In the genomic region with DNA sequence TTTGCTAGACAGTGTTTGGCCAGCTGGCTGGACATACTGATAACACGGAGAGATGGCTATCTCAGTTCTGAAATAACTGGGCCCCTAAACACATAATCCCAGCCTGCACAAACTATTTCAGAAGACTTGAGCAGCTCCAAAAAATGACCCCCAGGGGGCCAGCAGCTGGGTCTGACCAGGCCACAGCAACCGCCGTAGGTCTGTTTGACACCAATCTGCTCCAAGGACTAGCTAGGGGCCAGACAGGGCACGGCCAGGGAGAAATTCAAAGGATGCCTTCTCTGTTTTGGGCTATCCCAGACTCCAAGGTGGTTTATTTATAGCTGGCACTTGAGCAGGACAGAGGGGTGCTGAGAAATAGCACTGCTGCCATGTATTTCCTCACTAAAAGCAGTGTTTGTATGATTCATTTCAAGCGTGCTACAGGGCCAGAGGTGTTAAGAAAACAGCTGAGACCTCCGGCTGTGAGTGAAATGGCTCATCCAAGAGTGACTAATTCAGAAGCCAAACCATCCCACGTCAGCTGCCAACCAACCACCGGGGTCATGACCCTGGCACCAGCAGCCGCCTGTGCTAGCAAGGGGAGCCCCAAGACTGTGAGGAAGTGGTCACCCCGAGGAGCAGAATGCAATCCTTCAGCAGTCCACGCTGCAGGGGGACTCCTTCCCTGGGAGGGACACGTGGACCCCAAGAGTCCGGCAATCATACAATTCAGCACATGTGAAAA, we compare ENCODE assay signal across 8 cellular contexts. TPM values are rescaled to one million over a fixed set of nuclear protein-coding genes. Genes with fewer than 3 reads are reported as not detected.
DNase-seq lines count a peak whose midpoint lies in the region; ATAC-seq lines count a peak whose summit lies in the region.

No MANE protein-coding gene starts in this region.

- H3K9me3 ChIP-seq in Karpas-422 (ENCODE audit: low read length), result no peaks in the 10 kb centered on the region
- H3K9me3 ChIP-seq in mesodermal cell (ENCODE audit: control insufficient read depth, low read length), result no peaks in the 10 kb centered on the region

- peak; percentile 38 for DNase-seq in DMS 273 treated with DMSO at 0.1 percent for 48 hours (lab: John Stamatoyannopoulos, UW)
- no peak for DNase-seq in Karpas-422
- DNase-seq in activated CD4-positive, alpha-beta T cell treated with anti-CD3 and anti-CD28 coated beads for 24 hours (ENCODE audit: low read depth in 2 of 2), result peak; percentile 61 to 65
- DNase-seq in cerebellum (ENCODE audit: low spot score), result peak; percentile 20
- peak; percentile 41 to 63 for DNase-seq in stimulated activated CD8-positive, alpha-beta memory T cell treated with anti-CD3 and anti-CD28 coated beads, Interleukin-4, amount 100 ng/mL, for 4 hours (ENCODE audit: low read depth in 2 of 2, low spot score in 1 of 2)
- no peak for DNase-seq in occipital lobe (lab: John Stamatoyannopoulos, UW)

- H3K36me3 ChIP-seq in Karpas-422 (ENCODE audit: insufficient read depth, low read length), result peaks cover 38% of the 10 kb centered on the region
- peaks cover 11% of the 10 kb centered on the region for H3K36me3 ChIP-seq in mesodermal cell (ENCODE audit: control insufficient read depth, insufficient read depth, low read length)

- peaks cover 100% of the 10 kb centered on the region for H3K79me2 ChIP-seq in Karpas-422 (ENCODE audit: low read length)

- peak overlapping the region; percentile 88 for H3K4me2 ChIP-seq in Karpas-422 (ENCODE audit: low read depth, low read length, poor library complexity, severe bottlenecking)

- 58 to 64% methylated on average over 10 to 12 of the region's 13 CpGs for WGBS in mesodermal cell (ENCODE audit: insufficient coverage in 2 of 2), 2 experiments

- no peaks in the 10 kb centered on the region for H3K27me3 ChIP-seq in Karpas-422 (ENCODE audit: low read length)

- peaks cover 85% of the 10 kb centered on the region for H4K20me1 ChIP-seq in Karpas-422 (ENCODE audit: insufficient read depth, low read depth, low read length)

- H3K4me3 ChIP-seq in Karpas-422 (ENCODE audit: low read length), result no peak overlapping the region
- no peak overlapping the region for H3K4me3 ChIP-seq in mesodermal cell (ENCODE audit: extremely low read depth, insufficient read depth, low read length, poor library complexity, severe bottlenecking)

- peak; percentile 57 for ATAC-seq in GM21576 (IDR thresholded peaks at IDR 0.05; ENCODE audit: unreplicated experiment)

- H3K4me1 ChIP-seq in Karpas-422 (ENCODE audit: low read length) (peaks cover 91% of the 10 kb centered on the region), mesodermal cell (ENCODE audit: control insufficient read depth, insufficient read depth, low read length, poor library complexity, severe bottlenecking) (peaks cover 22% of the 10 kb centered on the region)

- H2AFZ ChIP-seq in Karpas-422 (ENCODE audit: low read length), result no peak overlapping the region

- H3K27ac ChIP-seq in Karpas-422 (ENCODE audit: low read length) (peak overlapping the region; percentile 90), mesodermal cell (ENCODE audit: low read depth, low read length, severe bottlenecking) (peak overlapping the region; percentile 71)

- no peaks in the 10 kb centered on the region for H3K9me2 ChIP-seq in Karpas-422 (replicated peaks; ENCODE audit: insufficient read depth, low read length)

- no peak overlapping the region for H3K9ac ChIP-seq in Karpas-422 (ENCODE audit: low read length)

RNA-seq across cellular contexts. Expression of gene GGA2, which starts 5.7 kb away (rescaled TPM):
- total RNA-seq in Karpas-422 (2014; rRNA removed; shearing (Covaris generic); ENCODE audit: low replicate concordance), result 109 and 123 TPM in 2 replicates
- 37.0 TPM for total RNA-seq in cerebellum
- 44.7 TPM for polyA plus RNA-seq in mesodermal cell (2013, experiment 1 of 2)
- polyA plus RNA-seq in mesodermal cell (2013, experiment 2 of 2), result 39.8 TPM
- 27.8 TPM for total RNA-seq in occipital lobe

RNA-seq across cellular contexts. Expression of gene COG7, which starts 51.6 kb away (rescaled TPM):
- 18.6 and 21.3 TPM in 2 replicates for total RNA-seq in Karpas-422 (2014; rRNA removed; shearing (Covaris generic); ENCODE audit: low replicate concordance)
- total RNA-seq in cerebellum, result 26.0 TPM
- polyA plus RNA-seq in mesodermal cell (2013, experiment 1 of 2), result 16.0 TPM
- polyA plus RNA-seq in mesodermal cell (2013, experiment 2 of 2), result 14.9 TPM
- total RNA-seq in occipital lobe, result 16.7 TPM

RNA-seq across cellular contexts. Expression of gene EARS2, which starts 52.5 kb away (rescaled TPM):
- total RNA-seq in Karpas-422 (2014; rRNA removed; shearing (Covaris generic); ENCODE audit: low replicate concordance), result 25.5 and 27.9 TPM in 2 replicates
- total RNA-seq in cerebellum (38.9 TPM), occipital lobe (29.3 TPM)
- 20.3 TPM for polyA plus RNA-seq in mesodermal cell (2013, experiment 1 of 2)
- polyA plus RNA-seq in mesodermal cell (2013, experiment 2 of 2), result 15.7 TPM

RNA-seq across cellular contexts. Expression of gene UBFD1, which starts 52.9 kb away (rescaled TPM):
- 43.1 and 69.5 TPM in 2 replicates for total RNA-seq in Karpas-422 (2014; rRNA removed; shearing (Covaris generic); ENCODE audit: low replicate concordance)
- total RNA-seq in cerebellum, result 73.4 TPM
- polyA plus RNA-seq in mesodermal cell (2013, experiment 1 of 2), result 75.7 TPM
- polyA plus RNA-seq in mesodermal cell (2013, experiment 2 of 2), result 68.6 TPM
- 62.2 TPM for total RNA-seq in occipital lobe

Comparison
In these comparisons a context has a peak if more than half of its experiments do, and no peak if none do; other contexts are left out.
1. DNase-seq: peak in DMS 273 treated with DMSO at 0.1 percent for 48 hours (single experiment), activated CD4-positive, alpha-beta T cell treated with anti-CD3 and anti-CD28 coated beads for 24 hours (2 of 2), cerebellum (single experiment) and stimulated activated CD8-positive, alpha-beta memory T cell treated with anti-CD3 and anti-CD28 coated beads, Interleukin-4, amount 100 ng/mL, for 4 hours (2 of 2); none in Karpas-422 (single experiment) and occipital lobe (single experiment).